Comparison of ENCODE assay signal across 8 cellular contexts in genomic region chr17:16419929-16420271, GRCh38. TPM values are rescaled to one million over a fixed set of nuclear protein-coding genes. Genes with fewer than 3 reads are reported as not detected.
DNase-seq lines count a peak whose midpoint lies in the region; ATAC-seq, FAIRE-seq and TF ChIP-seq lines count a peak whose summit lies in the region.

No MANE protein-coding gene starts in this region.

- H3K27me3 ChIP-seq in GM06990 (replicated peaks; ENCODE audit: control insufficient read depth, insufficient read depth, low read length) (no peaks in the 10 kb centered on the region), PC-9 (ENCODE audit: insufficient read depth, low read depth) (no peaks in the 10 kb centered on the region), GM12878 (replicated peaks in 1 of 2; ENCODE audit: control insufficient read depth in 2 of 2, insufficient read depth in 2 of 2, low read length in 1 of 2) (no peaks in the 10 kb centered on the region), prostate gland (replicated peaks; ENCODE audit: insufficient read depth) (no peaks in the 10 kb centered on the region)

- BruUV-seq in PC-9 (replicated peaks; lab: Mats Ljungman, UMichigan) (no TSS peak), GM12878 (replicated peaks; lab: Mats Ljungman, UMichigan) (no TSS peak)

- DNase-seq in GM06990 (ENCODE audit: extremely low read depth, insufficient read length) (peak; percentile 56), PC-9 (peak; percentile 53 to 63), GM12878 (ENCODE audit: low read depth, low spot score) (no peak), prostate gland (ENCODE audit: low spot score) (no peak), NCI-H510A (lab: John Stamatoyannopoulos, UW) (no peak), iPS-NIHi7 (ENCODE audit: extremely low spot score) (no peak)

- TF ChIP-seq EP300 in GM12878 (IDR thresholded peaks at IDR 0.05; ENCODE audit: borderline replicate concordance in 1 of 2, control insufficient read depth in 1 of 2, low read depth in 2 of 2, low read length in 2 of 2), result peak in 1 of 2 experiments; percentile 30; a peak in 1 of 4 replicates

- no peaks in the 10 kb centered on the region for H3K9me3 ChIP-seq in PC-9 (ENCODE audit: insufficient read depth, low read depth)
- no peaks in the 10 kb centered on the region for H3K9me3 ChIP-seq in GM12878 (replicated peaks; ENCODE audit: control insufficient read depth, insufficient read depth, low read length)
- H3K9me3 ChIP-seq in prostate gland, result no peaks in the 10 kb centered on the region

- H3K4me1 ChIP-seq in PC-9 (replicated peaks; ENCODE audit: insufficient read depth) (peaks cover 38% of the 10 kb centered on the region), GM12878 (ENCODE audit: control insufficient read depth, insufficient read depth, low read length) (peaks cover 38% of the 10 kb centered on the region), prostate gland (replicated peaks) (no peaks in the 10 kb centered on the region)

- H3F3A ChIP-seq in PC-9 (ENCODE audit: insufficient read depth, low read depth), result peaks cover 26% of the 10 kb centered on the region

- intact Hi-C loops in PC-9 (cut with micrococcal nuclease; ENCODE audit: unreplicated experiment) (loop anchor here (1.0 to 2.0 kb wide), 2 partner anchors 19 to 34 kb away; no protein-coding TSS in a partner anchor), GM12878 (cut with micrococcal nuclease; ENCODE audit: unreplicated experiment) (loop anchor here (2.0 to 10.0 kb wide), 2 partner anchors 19 to 205 kb away; partner anchors contain the start of genes NCOR1 and PIGL), prostate gland (cut with DNase I) (no loop called here)

- RAD21 ChIA-PET in GM12878 (lab: Charles Lee; ENCODE audit: unreplicated experiment), result interaction anchor here (0.9 to 6.8 kb wide), 6 partner anchors 8 to 133 kb away, joined by 3 to 82 read pairs (median 6); no protein-coding TSS in a partner anchor

- in situ Hi-C loops in GM12878 (cut with MboI), result loop anchor here (5.0 to 10.0 kb wide), 2 partner anchors 38 to 565 kb away; partner anchors contain the start of gene UBB

- H3K9ac ChIP-seq in GM12878 (ENCODE audit: control insufficient read depth, insufficient read depth, low read length), result peak overlapping the region; percentile 73

- under 1% methylated on average over 10 of the region's 10 CpGs for WGBS in GM12878 (ENCODE audit: insufficient coverage, insufficient replicate concordance, low lambda C conversion rate, missing lambda C conversion rate)
- WGBS in prostate gland, result 73% methylated on average over 10 of the region's 10 CpGs

- FAIRE-seq in GM12878 (lab: Jason Lieb, UNC), result no peak

- ATAC-seq in GM12878, result peak; percentile 2
- no peak for ATAC-seq in GM21515 (IDR thresholded peaks at IDR 0.05; ENCODE audit: unreplicated experiment)
- no peak for ATAC-seq in HG03460 (IDR thresholded peaks at IDR 0.05; ENCODE audit: unreplicated experiment)

- H3K4me3 ChIP-seq in GM06990 (replicated peaks; ENCODE audit: low read depth, low read length) (peak overlapping the region; percentile 47), PC-9 (peak overlapping the region; percentile 22; the same call in 1 of the 2 replicates), GM12878 (peak overlapping the region; percentile 95), prostate gland (no peak overlapping the region)

- H3K36me3 ChIP-seq in GM06990 (ENCODE audit: control insufficient read depth, insufficient read depth, low read length), result peaks cover 36% of the 10 kb centered on the region
- no peaks in the 10 kb centered on the region for H3K36me3 ChIP-seq in PC-9 (ENCODE audit: low read depth)
- peaks cover 17 to 22% of the 10 kb centered on the region in 2 experiments for H3K36me3 ChIP-seq in GM12878 (ENCODE audit: control insufficient read depth in 2 of 2, insufficient read depth in 2 of 2, low read length in 1 of 2)
- H3K36me3 ChIP-seq in prostate gland, result no peaks in the 10 kb centered on the region

- no peak for TF ChIP-seq POLR2A in GM12878 (IDR thresholded peaks at IDR 0.05; ENCODE audit: low read depth, low read length)
- TF ChIP-seq POLR2A in prostate gland (IDR thresholded peaks at IDR 0.05), result no peak

- no peaks in the 10 kb centered on the region for H3K9me2 ChIP-seq in PC-9 (ENCODE audit: insufficient read depth)

- H3K4me2 ChIP-seq in PC-9, result peak overlapping the region; percentile 56
- peak overlapping the region; percentile 92 for H3K4me2 ChIP-seq in GM12878 (ENCODE audit: control insufficient read depth, insufficient read depth)

- H3K79me2 ChIP-seq in PC-9 (ENCODE audit: low read depth) (no peaks in the 10 kb centered on the region), GM12878 (ENCODE audit: control insufficient read depth, insufficient read depth, low read length) (peaks cover 57% of the 10 kb centered on the region)

- H2AFZ ChIP-seq in PC-9 (peak overlapping the region; percentile 52; the same call in 1 of the 2 replicates), GM12878 (ENCODE audit: control insufficient read depth, low read depth, low read length) (no peak overlapping the region)

- SMC1A ChIA-PET in GM12878 (lab: Charles Lee; ENCODE audit: uncharacterized antibody, unreplicated experiment), result interaction anchor here (1.3 to 5.4 kb wide), 4 partner anchors 13 to 56 kb away, joined by 3 to 41 read pairs (median 19); no protein-coding TSS in a partner anchor

- no peak for TF ChIP-seq CTCF in GM06990 (IDR thresholded peaks at IDR 0.05; ENCODE audit: insufficient read depth, low read length, poor library complexity, severe bottlenecking)
- no peak for TF ChIP-seq CTCF in PC-9 (conservative IDR thresholded peaks at IDR 0.05)
- no peak for TF ChIP-seq CTCF in GM12878 (IDR thresholded peaks at IDR 0.05 in 2 of 3, conservative IDR thresholded peaks at IDR 0.05 in 1 of 3; ENCODE audit: control insufficient read depth in 2 of 3, extremely low read depth in 1 of 3, insufficient read depth in 1 of 3, low read depth in 3 of 3, low read length in 3 of 3)
- no peak for TF ChIP-seq CTCF in prostate gland (IDR thresholded peaks at IDR 0.05)

- TF ChIP-seq RAD21 in GM12878 (IDR thresholded peaks at IDR 0.05; ENCODE audit: insufficient read depth, low read depth, low read length), result no peak

- CTCF ChIA-PET in PC-9 (lab: Charles Lee) (interaction anchor here (1.2 kb wide), 1 partner anchor 19 kb away, joined by 3 read pairs; no protein-coding TSS in a partner anchor), GM12878 (lab: Yijun Ruan, JAX) (interaction anchor here (1.3 to 7.4 kb wide), 5 partner anchors 9 to 67 kb away, joined by 5 to 127 read pairs (median 13); partner anchors contain the start of gene CENPV)

- peak overlapping the region; percentile 71 for H3K27ac ChIP-seq in PC-9
- H3K27ac ChIP-seq in GM12878 (ENCODE audit: control insufficient read depth, insufficient read depth), result peak overlapping the region; percentile 91
- peak overlapping the region; percentile 42 to 51 for H3K27ac ChIP-seq in prostate gland

- POLR2A ChIA-PET in PC-9 (lab: Charles Lee; ENCODE audit: unreplicated experiment), result no interaction called here
- POLR2A ChIA-PET in GM12878 (lab: Charles Lee), result interaction anchor here (1.2 to 6.7 kb wide), 4 partner anchors 12 to 39 kb away, joined by 3 to 54 read pairs (median 32); partner anchors contain the start of gene UBB

- H4K20me1 ChIP-seq in PC-9 (ENCODE audit: insufficient read depth) (no peaks in the 10 kb centered on the region), GM12878 (ENCODE audit: control insufficient read depth, insufficient read depth) (no peaks in the 10 kb centered on the region)

TF ChIP-seq in GM12878, 131 proteins besides CTCF, POLR2A, EP300 and RAD21 (continues in another document):
- TF ChIP-seq HDAC2 (IDR thresholded peaks at IDR 0.05), result no peak

RNA-seq across cellular contexts. Expression of gene TRPV2, which starts 4.5 kb away (rescaled TPM):
- total RNA-seq in PC-9 (2021), result 3.1 and 5.3 TPM in 2 replicates
- total RNA-seq in GM12878 (2013; cell fraction: nucleolus; rRNA removed), result 149 and 160 TPM in 2 replicates
- 59.4 and 61.3 TPM in 2 replicates for total RNA-seq in GM12878 (2014; rRNA removed)
- total RNA-seq in GM12878 (2014; rRNA removed; fragmentation: Illumina TruSeq; extraction: Trizol), result 25.6 and 29.7 TPM in 2 replicates
- total RNA-seq in GM12878 (2021), result 87.4 and 93.7 TPM in 2 replicates
- polyA plus RNA-seq in GM12878 (2011; ENCODE audit: low read depth), result 30.3 TPM
- polyA plus RNA-seq in GM12878 (2011; rRNA removed), result 33.3 and 82.6 TPM in 2 replicates
- 82.4 and 108 TPM in 2 replicates for polyA plus RNA-seq in GM12878 (2011; cell fraction: cytosol; rRNA removed)
- polyA plus RNA-seq in GM12878 (2011; cell fraction: nucleus; rRNA removed), result 175 and 207 TPM in 2 replicates
- 53.6 and 60.7 TPM in 2 replicates for polyA plus RNA-seq in GM12878 (2012)
- 15.4 and 27.3 TPM in 2 replicates for polyA plus RNA-seq in GM12878 (2014; fragmentation: Illumina TruSeq; extraction: Trizol)
- 10 to 100 TPM in 1 of 2 experiments, 1 to 10 TPM in 1; 8.9 to 29.2 TPM for polyA plus RNA-seq in GM12878 (2014; fragmentation: Nextera tagmentation; extraction: Ambion mirVana)
- 48.8 and 58.4 TPM in 2 replicates for polyA plus RNA-seq in GM12878 (2014; rRNA removed)
- 10 to 100 TPM; 83.6 to 94.4 TPM for polyA plus RNA-seq in GM12878 (2016; fragmentation: Nextera tagmentation; extraction: Ambion mirVana)
- 96.8 and 119 TPM in 2 replicates for polyA minus RNA-seq in GM12878 (2011; rRNA and poly(A)+ RNA removed)
- polyA minus RNA-seq in GM12878 (2011; cell fraction: cytosol; rRNA and poly(A)+ RNA removed), result 62.9 and 70.0 TPM in 2 replicates
- 41.5 and 63.6 TPM in 2 replicates for polyA minus RNA-seq in GM12878 (2011; cell fraction: nucleus; rRNA and poly(A)+ RNA removed)
- 10 to 100 TPM in 1 of 2 donors, 1 to 10 TPM in 1; 7.1 to 11.0 TPM for total RNA-seq in prostate gland

RNA-seq across cellular contexts. Expression of gene UBB, which starts 39.0 kb away (rescaled TPM):
- total RNA-seq in PC-9 (2021), result 2,044 and 2,361 TPM in 2 replicates
- total RNA-seq in GM12878 (2013; cell fraction: nucleolus; rRNA removed), result 114 and 119 TPM in 2 replicates
- total RNA-seq in GM12878 (2014; rRNA removed), result 2,686 and 2,754 TPM in 2 replicates
- total RNA-seq in GM12878 (2014; rRNA removed; fragmentation: Illumina TruSeq; extraction: Trizol), result 1,488 and 1,495 TPM in 2 replicates
- 1,455 and 1,463 TPM in 2 replicates for total RNA-seq in GM12878 (2021)
- polyA plus RNA-seq in GM12878 (2011; ENCODE audit: low read depth), result 1,026 TPM
- 608 and 1,133 TPM in 2 replicates for polyA plus RNA-seq in GM12878 (2011; rRNA removed)
- polyA plus RNA-seq in GM12878 (2011; cell fraction: cytosol; rRNA removed), result 2,029 and 2,469 TPM in 2 replicates
- polyA plus RNA-seq in GM12878 (2011; cell fraction: nucleus; rRNA removed), result 935 and 994 TPM in 2 replicates
- 1,643 and 1,891 TPM in 2 replicates for polyA plus RNA-seq in GM12878 (2012)
- 1,621 and 1,633 TPM in 2 replicates for polyA plus RNA-seq in GM12878 (2014; fragmentation: Illumina TruSeq; extraction: Trizol)
- 1,000 to 10,000 TPM; 4,008 to 4,246 TPM for polyA plus RNA-seq in GM12878 (2014; fragmentation: Nextera tagmentation; extraction: Ambion mirVana)
- 2,006 and 2,356 TPM in 2 replicates for polyA plus RNA-seq in GM12878 (2014; rRNA removed)
- polyA plus RNA-seq in GM12878 (2016; fragmentation: Nextera tagmentation; extraction: Ambion mirVana), result 1,000 to 10,000 TPM; 2,193 to 2,309 TPM
- 1,101 and 1,306 TPM in 2 replicates for polyA minus RNA-seq in GM12878 (2011; rRNA and poly(A)+ RNA removed)
- 411 and 476 TPM in 2 replicates for polyA minus RNA-seq in GM12878 (2011; cell fraction: cytosol; rRNA and poly(A)+ RNA removed)
- polyA minus RNA-seq in GM12878 (2011; cell fraction: nucleus; rRNA and poly(A)+ RNA removed), result 196 and 307 TPM in 2 replicates
- total RNA-seq in prostate gland, result 1,000 to 10,000 TPM; 1,174 to 1,571 TPM

Comparison
In these comparisons a context has a peak if more than half of its experiments do, and no peak if none do; other contexts are left out.
1. DNase-seq: peak in GM06990 (single experiment) and PC-9 (2 of 2); none in GM12878 (single experiment), prostate gland (single experiment), NCI-H510A (single experiment) and iPS-NIHi7 (single experiment).
2. H3K4me3 ChIP-seq: peak in GM06990 (single experiment), PC-9 (single experiment) and GM12878 (single experiment); none in prostate gland (0 of 2).
3. Peak in every context shown above with its lines, with median percentiles within 50 percentile points of each other: H3K27ac ChIP-seq.